In the genomic region with DNA sequence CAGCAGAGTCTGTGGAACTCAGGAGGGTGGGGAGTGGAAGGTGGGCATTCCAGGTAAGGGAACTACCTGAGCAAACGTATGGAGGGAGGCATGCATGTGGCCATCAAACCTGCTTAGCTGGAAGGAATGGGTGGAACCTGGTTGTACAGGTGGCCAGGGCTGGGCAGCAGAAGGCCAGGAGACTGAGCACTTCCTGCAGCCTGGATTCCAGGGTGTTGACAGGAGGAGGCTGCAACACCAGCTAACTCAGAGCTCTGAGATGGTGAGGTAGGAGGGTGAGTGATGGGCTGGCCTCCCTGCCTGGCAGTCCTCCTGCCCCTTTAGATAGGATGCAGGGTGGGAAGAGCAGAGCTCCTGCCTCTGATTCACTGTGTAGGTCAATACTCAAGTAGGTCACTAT, we compare ENCODE assay signal across 21 cellular contexts.
DNase-seq lines count a peak whose midpoint lies in the region; ATAC-seq and TF ChIP-seq lines count a peak whose summit lies in the region.
"Had no signal": no experiment of that assay in that cellular context is flagged by ENCODE, and none has a peak within 500 bp of the region (broad histone marks: within the 10 kb centered on the region; RNA-seq: fewer than 3 reads in every experiment).

No MANE protein-coding gene starts in this region.

- H3K4me1 Mint-ChIP-seq in dendritic cell treated with granulocyte-macrophage colony-stimulating factor and Interleukin-4, amounts not matched to agents 40 ng/mL and 50 ng/mL, for 4 days (ENCODE audit: low read depth) = peaks cover 57% of the 10 kb centered on the region
- no peaks in the 10 kb centered on the region for H3K4me1 Mint-ChIP-seq in activated T-cell treated with anti-CD3 and anti-CD28 coated beads, Interleukin-2, amount 50 U/mL, for 4 hours (ENCODE audit: low read depth)

- no peaks in the 10 kb centered on the region for H3K36me3 Mint-ChIP-seq in dendritic cell treated with granulocyte-macrophage colony-stimulating factor and Interleukin-4, amounts not matched to agents 40 ng/mL and 50 ng/mL, for 4 days (ENCODE audit: low read depth)
- no peaks in the 10 kb centered on the region for H3K36me3 Mint-ChIP-seq in activated T-cell treated with anti-CD3 and anti-CD28 coated beads, Interleukin-2, amount 50 U/mL, for 4 hours (ENCODE audit: insufficient read depth)

- H3K4me3 ChIP-seq in heart left ventricle (no peak overlapping the region), right atrium auricular region (no peak overlapping the region), upper lobe of right lung (no peak overlapping the region)
- H3K4me3 ChIP-seq: dorsolateral prefrontal cortex, gastroesophageal sphincter, MG63, SJCRH30 had no signal

- H3K4me3 Mint-ChIP-seq in dendritic cell treated with granulocyte-macrophage colony-stimulating factor and Interleukin-4, amounts not matched to agents 40 ng/mL and 50 ng/mL, for 4 days = no peak overlapping the region
- H3K4me3 Mint-ChIP-seq in activated T-cell treated with anti-CD3 and anti-CD28 coated beads, Interleukin-2, amount 50 U/mL, for 4 hours = no peak overlapping the region
- H3K4me3 Mint-ChIP-seq: IgD-negative memory B cell had no signal

- H3K27ac Mint-ChIP-seq in dendritic cell treated with granulocyte-macrophage colony-stimulating factor and Interleukin-4, amounts not matched to agents 40 ng/mL and 50 ng/mL, for 4 days = peak overlapping the region; percentile 5
- H3K27ac Mint-ChIP-seq: IgD-negative memory B cell had no signal

- H3K9me3 ChIP-seq in heart left ventricle (no peaks in the 10 kb centered on the region), right atrium auricular region (no peaks in the 10 kb centered on the region), upper lobe of right lung (no peaks in the 10 kb centered on the region)
- H3K9me3 ChIP-seq: gastroesophageal sphincter, MG63, SJCRH30 had no signal

- H3K4me1 ChIP-seq in heart left ventricle (peaks cover 0 to 8% (median 0%) of the 10 kb centered on the region in 12 donors), right atrium auricular region (peaks cover 0 to 7% of the 10 kb centered on the region in 2 donors), upper lobe of right lung (no peaks in the 10 kb centered on the region)
- H3K4me1 ChIP-seq: gastroesophageal sphincter, SJCRH30 had no signal

- TF ChIP-seq POLR2A in heart left ventricle (IDR thresholded peaks at IDR 0.05) = no peak

- H3K27me3 ChIP-seq in heart left ventricle (no peaks in the 10 kb centered on the region), right atrium auricular region (no peaks in the 10 kb centered on the region), upper lobe of right lung (no peaks in the 10 kb centered on the region)
- H3K27me3 ChIP-seq: dorsolateral prefrontal cortex, gastroesophageal sphincter, MG63 had no signal

- DNase-seq in heart left ventricle (no peak), right atrium auricular region (ENCODE audit: low spot score) (no peak), left colon (peak; percentile 52 to 70), upper lobe of right lung (no peak), NOMO-1 treated with dmso at 0.1 percent for 144 hours (lab: John Stamatoyannopoulos, UW; ENCODE audit: unreplicated experiment) (no peak)
- DNase-seq in activated T-cell treated with anti-CD3 and anti-CD28 coated beads, Interleukin-2, amount 50 U/mL, for 4 hours = no peak
- DNase-seq: activated CD4-positive, alpha-beta T cell treated with anti-CD3 and anti-CD28 coated beads, Interleukin-2, amount 50 U/mL, for 4 hours; activated CD8-positive, alpha-beta memory T cell treated with anti-CD3 and anti-CD28 coated beads, Interleukin-2, amount 50 U/mL, for 48 hours; erythroblast; GDM1; MG63; NCI-H1417 treated with DMSO at 0.1 percent for 48 hours; NCI-H524 treated with DMSO at 0.1 percent for 48 hours; nucleus accumbens; SJCRH30 had no signal

- H3K27ac ChIP-seq in heart left ventricle = no peak overlapping the region
- H3K27ac ChIP-seq in right atrium auricular region = no peak overlapping the region
- H3K27ac ChIP-seq in upper lobe of right lung = no peak overlapping the region
- H3K27ac ChIP-seq: gastroesophageal sphincter, SJCRH30, VCaP had no signal

- H3K9me3 Mint-ChIP-seq in dendritic cell treated with granulocyte-macrophage colony-stimulating factor and Interleukin-4, amounts not matched to agents 40 ng/mL and 50 ng/mL, for 4 days = no peaks in the 10 kb centered on the region
- no peaks in the 10 kb centered on the region for H3K9me3 Mint-ChIP-seq in activated T-cell treated with anti-CD3 and anti-CD28 coated beads, Interleukin-2, amount 50 U/mL, for 4 hours
- H3K9me3 Mint-ChIP-seq: IgD-negative memory B cell had no signal

- intact Hi-C loops in heart left ventricle (cut with DNase I) (no loop called here), left colon (cut with DNase I, micrococcal nuclease) (no loop called here), upper lobe of right lung (cut with DNase I) (no loop called here)
- intact Hi-C loops in dendritic cell treated with granulocyte-macrophage colony-stimulating factor and Interleukin-4, amounts not matched to agents 40 ng/mL and 50 ng/mL, for 4 days (cut with micrococcal nuclease) = no loop called here

- ATAC-seq in heart left ventricle (peak in 3 of 4 donors; percentile 21 to 50 (median 45)), left colon (peak; percentile 67), upper lobe of right lung (peak; percentile 7), HG03439 (IDR thresholded peaks at IDR 0.05; ENCODE audit: unreplicated experiment) (no peak)
- no peak for ATAC-seq in activated T-cell treated with anti-CD3 and anti-CD28 coated beads, Interleukin-2, amount 50 U/mL, for 4 hours
- ATAC-seq: gastroesophageal sphincter had no signal

- no peak for TF ChIP-seq CTCF in heart left ventricle (IDR thresholded peaks at IDR 0.05)
- TF ChIP-seq CTCF in right atrium auricular region (IDR thresholded peaks at IDR 0.05) = no peak
- no peak for TF ChIP-seq CTCF in upper lobe of right lung (IDR thresholded peaks at IDR 0.05)

- H3K36me3 ChIP-seq in heart left ventricle = no peaks in the 10 kb centered on the region
- no peaks in the 10 kb centered on the region for H3K36me3 ChIP-seq in right atrium auricular region
- no peaks in the 10 kb centered on the region for H3K36me3 ChIP-seq in upper lobe of right lung
- H3K36me3 ChIP-seq: gastroesophageal sphincter, MG63, SJCRH30 had no signal

- WGBS in heart left ventricle, 4 donors = 67 to 80% (median 73%) methylated on average over 1 of the region's 1 CpG

- peaks cover 1% of the 10 kb centered on the region for H3K27me3 Mint-ChIP-seq in dendritic cell treated with granulocyte-macrophage colony-stimulating factor and Interleukin-4, amounts not matched to agents 40 ng/mL and 50 ng/mL, for 4 days
- H3K27me3 Mint-ChIP-seq in activated T-cell treated with anti-CD3 and anti-CD28 coated beads, Interleukin-2, amount 50 U/mL, for 4 hours (ENCODE audit: low read depth) = no peaks in the 10 kb centered on the region

Comparison
In these comparisons a context has a peak if more than half of its experiments do, and no peak if none do; other contexts are left out.
1. ATAC-seq: peak in heart left ventricle (3 of 4), left colon (single experiment) and upper lobe of right lung (single experiment); none in activated T-cell treated with anti-CD3 and anti-CD28 coated beads, Interleukin-2, amount 50 U/mL, for 4 hours (0 of 2) and HG03439 (single experiment).
2. DNase-seq: peak in left colon (2 of 2); none in heart left ventricle (0 of 5), right atrium auricular region (single experiment), upper lobe of right lung (single experiment), activated T-cell treated with anti-CD3 and anti-CD28 coated beads, Interleukin-2, amount 50 U/mL, for 4 hours (single experiment) and NOMO-1 treated with dmso at 0.1 percent for 144 hours (single experiment).